1 cellular context compared by ENCODE assay signal in genomic region chr11:64056213-64056785, GRCh38.
A peak's percentile ranks its signal among the peaks of the same experiment; 100 is the strongest.
TF ChIP-seq lines count a peak whose summit lies in the region.

No MANE protein-coding gene starts in this region.

TF ChIP-seq in K562, 482 proteins besides CTCF, POLR2A, EP300 and RAD21:
- TF ChIP-seq POLR2G (IDR thresholded peaks at IDR 0.05; ENCODE audit: low read depth, low read length) (0 out of 2 replicates have a peak, but pooled peaks have one; percentile 10), MYBL2 (IDR thresholded peaks at IDR 0.05; ENCODE audit: low read depth) (no peak), MYBL2 (CRISPR knock-in tag; IDR thresholded peaks at IDR 0.05; ENCODE audit: borderline replicate concordance) (no peak), ZNF655 (CRISPR knock-in tag; IDR thresholded peaks at IDR 0.05) (no peak), NR3C1 (CRISPR knock-in tag; IDR thresholded peaks at IDR 0.05) (no peak), ZNF263 (CRISPR knock-in tag; IDR thresholded peaks at IDR 0.05; ENCODE audit: borderline replicate concordance) (peak; percentile 81), RUNX1 (IDR thresholded peaks at IDR 0.05; ENCODE audit: low read depth) (no peak)
